Comparison of ENCODE assay signal across 13 cellular contexts in genomic region chr1:230858236-230858820, GRCh38. TPM values are rescaled to one million over a fixed set of nuclear protein-coding genes. Genes with fewer than 3 reads are reported as not detected.
DNase-seq lines count a peak whose midpoint lies in the region; ATAC-seq and TF ChIP-seq lines count a peak whose summit lies in the region.
"Had no signal": no experiment of that assay in that cellular context is flagged by ENCODE, and none has a peak within 500 bp of the region (broad histone marks: within the 10 kb centered on the region; RNA-seq: fewer than 3 reads in every experiment).

No MANE protein-coding gene starts in this region.

- H3K36me3 Mint-ChIP-seq in osteocyte (ENCODE audit: unreplicated experiment): peaks cover 55% of the 10 kb centered on the region

- no peak for TF ChIP-seq EP300 in upper lobe of left lung (IDR thresholded peaks at IDR 0.05)

- H3K4me1 ChIP-seq in ascending aorta (peaks cover 16 to 84% of the 10 kb centered on the region in 2 donors), fibroblast of lung (ENCODE audit: control insufficient read depth, extremely low read depth, insufficient read depth, low read length) (peaks cover 38% of the 10 kb centered on the region), upper lobe of left lung (peaks cover 14 to 41% (median 21%) of the 10 kb centered on the region in 4 donors)

- H3K4me1 Mint-ChIP-seq in osteocyte (ENCODE audit: unreplicated experiment): peaks cover 98% of the 10 kb centered on the region

- 73 to 78% methylated on average over 7 of the region's 7 CpGs for WGBS in upper lobe of left lung, 2 donors

- peaks cover 4% of the 10 kb centered on the region for H3K9me3 Mint-ChIP-seq in osteocyte (ENCODE audit: unreplicated experiment)
- H3K9me3 Mint-ChIP-seq: memory B cell had no signal

- H3K27me3 ChIP-seq in ascending aorta: no peaks in the 10 kb centered on the region
- no peaks in the 10 kb centered on the region for H3K27me3 ChIP-seq in fibroblast of lung (ENCODE audit: control insufficient read depth, insufficient read depth, low read length)
- H3K27me3 ChIP-seq in upper lobe of left lung: no peaks in the 10 kb centered on the region

- peak overlapping the region; percentile 97 for H3K27ac Mint-ChIP-seq in osteocyte (ENCODE audit: unreplicated experiment)
- H3K27ac Mint-ChIP-seq: memory B cell had no signal

- no peak overlapping the region for H3K4me3 Mint-ChIP-seq in osteocyte (ENCODE audit: unreplicated experiment)
- H3K4me3 Mint-ChIP-seq: memory B cell had no signal

- H3K27me3 Mint-ChIP-seq in osteocyte (ENCODE audit: unreplicated experiment): no peaks in the 10 kb centered on the region
- H3K27me3 Mint-ChIP-seq: memory B cell had no signal

- H2AFZ ChIP-seq in fibroblast of lung (ENCODE audit: low read length): no peak overlapping the region

- no peaks in the 10 kb centered on the region for H4K20me1 ChIP-seq in fibroblast of lung (ENCODE audit: control insufficient read depth, extremely low read depth, insufficient read depth, low read length)

- no peak for ATAC-seq in upper lobe of left lung (ENCODE audit: low FRiP score in 2 of 2)
- no peak for ATAC-seq in HG03521 (IDR thresholded peaks at IDR 0.05; ENCODE audit: unreplicated experiment)
- ATAC-seq: activated CD4-positive, CD25-positive, alpha-beta regulatory T cell treated with anti-CD3 and anti-CD28 coated beads, Interleukin-2, amount 50 U/mL, for 24 hours had no signal

- peak overlapping the region; percentile 13 for H3K9ac ChIP-seq in fibroblast of lung (ENCODE audit: insufficient read depth, low read length)

- H3K79me2 ChIP-seq in fibroblast of lung (ENCODE audit: control insufficient read depth, insufficient read depth, low read length): peaks cover 49% of the 10 kb centered on the region

- DNase-seq in ascending aorta (ENCODE audit: low spot score in 2 of 2): no peak
- DNase-seq in fibroblast of lung (ENCODE audit: low read depth in 2 of 2): no peak
- DNase-seq in osteocyte (ENCODE audit: extremely low spot score, unreplicated experiment): no peak
- no peak for DNase-seq in upper lobe of left lung
- no peak for DNase-seq in anterior cingulate cortex (lab: John Stamatoyannopoulos, UW)
- no peak for DNase-seq in activated gamma-delta T cell (lab: John Stamatoyannopoulos, UW)
- DNase-seq: activated naive CD4-positive, alpha-beta T cell treated with Interleukin-2 at 50 U/mL for 16 hours; NCI-H1436; small intestine; stimulated activated naive CD4-positive, alpha-beta T cell had no signal

- H3K4me3 ChIP-seq in ascending aorta (peak overlapping the region in 1 of 2 donors; percentile 7), fibroblast of lung (replicated peaks in 1 of 4; ENCODE audit: control extremely low read depth in 1 of 4, insufficient read depth in 1 of 4, low read depth in 3 of 4, low read length in 4 of 4) (no peak overlapping the region), upper lobe of left lung (no peak overlapping the region)

- H3K9me3 ChIP-seq in ascending aorta (no peaks in the 10 kb centered on the region), fibroblast of lung (ENCODE audit: control insufficient read depth, insufficient read depth, low read depth, low read length) (no peaks in the 10 kb centered on the region), upper lobe of left lung (peaks cover 0 to under 1% (median 0%) of the 10 kb centered on the region in 4 donors)

- peak overlapping the region; percentile 19 for H3K4me2 ChIP-seq in fibroblast of lung (ENCODE audit: extremely low read depth, insufficient read depth, low read length)

- H3K36me3 ChIP-seq in ascending aorta (peaks cover 7 to 25% of the 10 kb centered on the region in 2 donors), fibroblast of lung (ENCODE audit: control insufficient read depth, insufficient read depth, low read length) (no peaks in the 10 kb centered on the region), upper lobe of left lung (peaks cover 0 to 20% (median 2%) of the 10 kb centered on the region in 4 donors)

- no peak for TF ChIP-seq POLR2A in upper lobe of left lung (IDR thresholded peaks at IDR 0.05)

- H3K27ac ChIP-seq in ascending aorta (peak overlapping the region; percentile 96 to 99), fibroblast of lung (ENCODE audit: insufficient read depth, low read length) (peak overlapping the region; percentile 65), upper lobe of left lung (peak overlapping the region; percentile 9 to 50 (median 28))

- intact Hi-C loops in ascending aorta (cut with DNase I): no loop called here

- no peak for TF ChIP-seq CTCF in ascending aorta (IDR thresholded peaks at IDR 0.05)
- no peak for TF ChIP-seq CTCF in fibroblast of lung (conservative IDR thresholded peaks at IDR 0.05 in 1 of 2, IDR thresholded peaks at IDR 0.05 in 1 of 2; ENCODE audit: low read depth in 1 of 2, low read length in 2 of 2)
- TF ChIP-seq CTCF in osteocyte (IDR thresholded peaks at IDR 0.05): no peak
- no peak for TF ChIP-seq CTCF in upper lobe of left lung (IDR thresholded peaks at IDR 0.05)

RNA-seq across cellular contexts. Expression of gene C1orf198, which starts 10.0 kb away (rescaled TPM):
- total RNA-seq in ascending aorta: 225 TPM
- 39.5 and 57.8 TPM in 2 replicates for total RNA-seq in fibroblast of lung
- 90.1 and 215 TPM in 2 replicates for polyA plus RNA-seq in fibroblast of lung
- 52.7 and 112 TPM in 2 replicates for polyA plus RNA-seq in fibroblast of lung (2012)
- 66.4 and 162 TPM in 2 replicates for polyA minus RNA-seq in fibroblast of lung (ENCODE audit: low replicate concordance)
- 274 and 281 TPM in 2 replicates for total RNA-seq in osteocyte
- total RNA-seq in upper lobe of left lung: 100 to 1,000 TPM in 5 of 6 donors, 10 to 100 TPM in 1; 51.3 to 241 (median 125) TPM

Comparison
In these comparisons a context has a peak if more than half of its experiments do, and no peak if none do; other contexts are left out.
1. H3K27ac ChIP-seq: peak in every context shown above with its lines; median percentile 98 in ascending aorta; 65 in fibroblast of lung; 28 in upper lobe of left lung.